ENCODE assay signal across 9 cellular contexts in the genomic region with DNA sequence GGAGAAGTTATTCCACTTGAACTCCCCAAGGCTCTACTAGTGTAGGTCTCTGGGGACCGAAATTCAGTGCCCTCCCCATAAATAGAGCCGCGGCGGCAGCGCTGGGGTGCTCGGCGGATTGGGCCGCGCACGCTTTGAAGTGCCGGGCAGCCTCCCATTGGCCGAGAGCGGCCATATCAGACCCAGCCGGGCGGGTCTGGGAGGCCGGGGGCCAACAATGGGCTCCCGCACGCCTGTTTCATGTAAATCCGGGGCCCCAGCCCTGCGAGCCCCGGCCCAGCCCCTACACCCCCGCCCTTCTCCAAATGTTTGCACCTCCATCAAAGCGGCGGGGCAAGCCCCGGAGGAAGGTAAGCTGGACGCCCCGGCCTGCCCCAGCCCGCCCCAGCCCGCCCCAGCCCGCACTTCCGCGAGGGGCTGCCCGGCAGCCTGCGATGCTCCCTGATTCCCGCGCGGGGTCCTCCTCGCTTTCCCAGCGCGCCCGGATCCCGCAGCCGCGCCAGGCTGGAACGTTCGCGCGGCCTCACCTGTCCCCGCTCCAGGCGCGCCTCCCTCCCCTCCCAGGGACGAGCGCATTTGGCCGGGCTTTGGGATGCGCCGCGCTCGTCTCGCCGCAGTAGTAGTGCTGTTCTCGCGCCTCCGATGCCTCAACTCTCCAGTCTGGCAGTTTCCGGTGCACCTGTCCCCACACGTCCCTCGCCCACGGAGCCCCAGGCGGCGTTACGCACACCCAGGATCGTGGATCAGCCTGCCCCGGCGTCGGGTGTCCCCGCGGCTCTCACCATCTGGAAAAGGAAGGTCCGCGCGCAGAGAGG. TPM values are rescaled to one million over a fixed set of nuclear protein-coding genes. Genes with fewer than 3 reads are reported as not detected.
DNase-seq lines count a peak whose midpoint lies in the region; ATAC-seq, FAIRE-seq and TF ChIP-seq lines count a peak whose summit lies in the region.
"Had no signal": no experiment of that assay in that cellular context is flagged by ENCODE, and none has a peak within 500 bp of the region (broad histone marks: within the 10 kb centered on the region; RNA-seq: fewer than 3 reads in every experiment).

A gene with protein sequence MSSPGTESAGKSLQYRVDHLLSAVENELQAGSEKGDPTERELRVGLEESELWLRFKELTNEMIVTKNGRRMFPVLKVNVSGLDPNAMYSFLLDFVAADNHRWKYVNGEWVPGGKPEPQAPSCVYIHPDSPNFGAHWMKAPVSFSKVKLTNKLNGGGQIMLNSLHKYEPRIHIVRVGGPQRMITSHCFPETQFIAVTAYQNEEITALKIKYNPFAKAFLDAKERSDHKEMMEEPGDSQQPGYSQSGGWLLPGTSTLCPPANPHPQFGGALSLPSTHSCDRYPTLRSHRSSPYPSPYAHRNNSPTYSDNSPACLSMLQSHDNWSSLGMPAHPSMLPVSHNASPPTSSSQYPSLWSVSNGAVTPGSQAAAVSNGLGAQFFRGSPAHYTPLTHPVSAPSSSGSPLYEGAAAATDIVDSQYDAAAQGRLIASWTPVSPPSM (minus strand): TSS at position 51 of the 815 bp plus-strand sequence. CDS start 260 bp downstream, outside the sequence.

- no peak within 1 kb of the TSS for H3K4me3 ChIP-seq in CD4-positive, alpha-beta memory T cell (ENCODE audit: low read length in 2 of 2)
- no peak within 1 kb of the TSS for H3K4me3 ChIP-seq in mucosa of descending colon
- H3K4me3 ChIP-seq in small intestine (ENCODE audit: low read depth in 1 of 2, low read length in 2 of 2): peak within 1 kb of the TSS in 1 of 2 donors; percentile 35

- WGBS in small intestine, 3 donors: 0 to 1% (median 1%) methylated on average over 70 to 79 of the region's 79 CpGs

- H3K36me3 Mint-ChIP-seq in CD4-positive, alpha-beta memory T cell: no peaks in the 10 kb centered on the region
- no peaks in the 10 kb centered on the region for H3K36me3 Mint-ChIP-seq in activated T-helper 17 cell treated with anti-CD3 and anti-CD28 coated beads, Interleukin-2, amount 50 U/mL, for 72 hours (ENCODE audit: low read depth)

- intact Hi-C loops in CD4-positive, alpha-beta memory T cell (cut with micrococcal nuclease): no loop called here
- intact Hi-C loops in mucosa of descending colon (cut with DNase I, micrococcal nuclease): no loop called here
- intact Hi-C loops in left colon (cut with DNase I, micrococcal nuclease): no loop called here

- POLR2A ChIA-PET in CD4-positive, alpha-beta memory T cell (lab: Charles Lee; ENCODE audit: partially characterized antibody): no interaction called here

- peaks cover under 1% of the 10 kb centered on the region for H3K4me1 ChIP-seq in CD4-positive, alpha-beta memory T cell (ENCODE audit: insufficient read depth, low read length)
- H3K4me1 ChIP-seq in mucosa of descending colon (ENCODE audit: low read depth): peaks cover 17% of the 10 kb centered on the region
- no peaks in the 10 kb centered on the region for H3K4me1 ChIP-seq in small intestine (ENCODE audit: control insufficient read depth in 2 of 2, insufficient read depth in 1 of 2, low read depth in 1 of 2, low read length in 1 of 2)

- CTCF ChIA-PET in CD4-positive, alpha-beta memory T cell (lab: Charles Lee; ENCODE audit: partially characterized antibody): no interaction called here

- FAIRE-seq in small intestine (lab: Jason Lieb, UNC): no peak

- TF ChIP-seq CTCF in GM20000 (IDR thresholded peaks at IDR 0.05; ENCODE audit: extremely low read depth, missing control alignments) (no peak), mucosa of descending colon (IDR thresholded peaks at IDR 0.05) (no peak)

- peaks cover 26% of the 10 kb centered on the region for H3K27me3 ChIP-seq in CD4-positive, alpha-beta memory T cell (ENCODE audit: insufficient read depth, low read length)
- H3K27me3 ChIP-seq in small intestine (ENCODE audit: control insufficient read depth in 2 of 2, insufficient read depth in 2 of 2, low read length in 2 of 2): peaks cover 14 to 56% of the 10 kb centered on the region in 2 donors

- peak within 1 kb of the TSS in 6 of 8 donors; percentile 71 to 82 (median 76) for H3K4me3 Mint-ChIP-seq in CD4-positive, alpha-beta memory T cell
- peak within 1 kb of the TSS; percentile 32 for H3K4me3 Mint-ChIP-seq in activated T-helper 17 cell treated with anti-CD3 and anti-CD28 coated beads, Interleukin-2, amount 50 U/mL, for 72 hours

- DNase-seq in CD4-positive, alpha-beta memory T cell: no peak
- DNase-seq in GM20000 (ENCODE audit: low spot score) (peak; percentile 58), mucosa of descending colon (no peak), NOMO-1 treated with DMSO at 0.1 percent for 48 hours (lab: John Stamatoyannopoulos, UW; ENCODE audit: unreplicated experiment) (no peak), occipital lobe (lab: John Stamatoyannopoulos, UW) (no peak), left colon (no peak), small intestine (no peak)
- DNase-seq: hypothalamus had no signal

- peaks cover 6 to 12% (median 6%) of the 10 kb centered on the region in 4 donors for H3K4me1 Mint-ChIP-seq in CD4-positive, alpha-beta memory T cell
- peaks cover 5% of the 10 kb centered on the region for H3K4me1 Mint-ChIP-seq in activated T-helper 17 cell treated with anti-CD3 and anti-CD28 coated beads, Interleukin-2, amount 50 U/mL, for 72 hours

- ATAC-seq in activated T-helper 17 cell treated with anti-CD3 and anti-CD28 coated beads, Interleukin-2, amount 50 U/mL, for 72 hours (replicated peaks): no peak
- ATAC-seq in mucosa of descending colon: peak; percentile 42
- ATAC-seq in left colon: no peak

- H3K27ac ChIP-seq in CD4-positive, alpha-beta memory T cell (ENCODE audit: low read depth, low read length): no peak within 1 kb of the TSS
- no peak within 1 kb of the TSS for H3K27ac ChIP-seq in small intestine (ENCODE audit: low read depth in 1 of 2, low read length in 1 of 2)

- peaks cover 0 to 2% (median 0%) of the 10 kb centered on the region in 8 donors for H3K9me3 Mint-ChIP-seq in CD4-positive, alpha-beta memory T cell
- no peaks in the 10 kb centered on the region for H3K9me3 Mint-ChIP-seq in activated T-helper 17 cell treated with anti-CD3 and anti-CD28 coated beads, Interleukin-2, amount 50 U/mL, for 72 hours

- no peaks in the 10 kb centered on the region for H3K9me3 ChIP-seq in CD4-positive, alpha-beta memory T cell (ENCODE audit: control insufficient read depth in 1 of 2, low read length in 2 of 2)
- H3K9me3 ChIP-seq in mucosa of descending colon (no peaks in the 10 kb centered on the region), small intestine (ENCODE audit: control insufficient read depth, low read depth) (no peaks in the 10 kb centered on the region)

- no peak within 1 kb of the TSS for H3K27ac Mint-ChIP-seq in CD4-positive, alpha-beta memory T cell
- no peak within 1 kb of the TSS for H3K27ac Mint-ChIP-seq in activated T-helper 17 cell treated with anti-CD3 and anti-CD28 coated beads, Interleukin-2, amount 50 U/mL, for 72 hours

- peaks cover 46 to 52% of the 10 kb centered on the region in 2 donors for H3K27me3 Mint-ChIP-seq in CD4-positive, alpha-beta memory T cell
- peaks cover 55% of the 10 kb centered on the region for H3K27me3 Mint-ChIP-seq in activated T-helper 17 cell treated with anti-CD3 and anti-CD28 coated beads, Interleukin-2, amount 50 U/mL, for 72 hours

- H3K36me3 ChIP-seq in CD4-positive, alpha-beta memory T cell (ENCODE audit: insufficient read depth, low read length): no peaks in the 10 kb centered on the region
- no peaks in the 10 kb centered on the region for H3K36me3 ChIP-seq in mucosa of descending colon (ENCODE audit: low read depth)
- H3K36me3 ChIP-seq in small intestine (ENCODE audit: control insufficient read depth in 2 of 2, insufficient read depth in 2 of 2, low read length in 2 of 2): no peaks in the 10 kb centered on the region

RNA-seq across cellular contexts. Expression of the gene that starts here (rescaled TPM):
- not detected for total RNA-seq in CD4-positive, alpha-beta memory T cell
- polyA plus RNA-seq in CD4-positive, alpha-beta memory T cell: not detected
- total RNA-seq in activated T-helper 17 cell treated with anti-CD3 and anti-CD28 coated beads, Interleukin-2, amount 50 U/mL, for 72 hours: not detected
- not detected for total RNA-seq in mucosa of descending colon
- total RNA-seq in occipital lobe: not detected
- not detected for total RNA-seq in left colon
- polyA plus RNA-seq in small intestine: not detected

Comparison
In these comparisons a context has a peak if more than half of its experiments do, and no peak if none do; other contexts are left out.
1. Peak in ATAC-seq in mucosa of descending colon; RNA of the gene not detected or under 1 TPM.